In genomic region chr9:35967042-35967441, GRCh38 we compare ENCODE assay signal across 20 cellular contexts. TPM values are rescaled to one million over a fixed set of nuclear protein-coding genes. Genes with fewer than 3 reads are reported as not detected.
"Had no signal": no experiment of that assay in that cellular context is flagged by ENCODE, and none has a peak within 500 bp of the region (broad histone marks: within the 10 kb centered on the region; RNA-seq: fewer than 3 reads in every experiment).

No MANE protein-coding gene starts in this region.

- H3K9me3 Mint-ChIP-seq: natural killer cell treated with Interleukin-12 subunit alpha and Interleukin-12 subunit beta and Interleukin-15 and Interleukin-18, amount 100 ng/mL, for 72 hours had no signal

- H3K4me1 ChIP-seq: pancreas had no signal

- ATAC-seq: esophagus mucosa; heart left ventricle; natural killer cell treated with Interleukin-12 subunit alpha and Interleukin-12 subunit beta and Interleukin-15 and Interleukin-18, amount 100 ng/mL, for 72 hours; pancreas; right cardiac atrium had no signal

- H3K9me3 ChIP-seq: heart left ventricle, pancreas had no signal

- DNase-seq: effector memory CD4-positive, alpha-beta T cell; heart left ventricle; hippocampal formation; mammary epithelial cell; occipital lobe; pancreas; right cardiac atrium; small intestine; stimulated activated CD4-positive, alpha-beta T cell treated with anti-CD3 and anti-CD28 coated beads, Interleukin-12 subunit alpha, Interleukin-12 subunit beta, amount 100 ng/mL, for 4 hours; stimulated activated naive CD4-positive, alpha-beta T cell treated with Interleukin-2 at 50 U/mL for 16 hours had no signal

- H3K27ac ChIP-seq: heart left ventricle, pancreas had no signal

- H3K4me3 Mint-ChIP-seq: natural killer cell treated with Interleukin-12 subunit alpha and Interleukin-12 subunit beta and Interleukin-15 and Interleukin-18, amount 100 ng/mL, for 72 hours; type B pancreatic cell had no signal

- H3K4me3 ChIP-seq: heart left ventricle, pancreas had no signal

- H3K36me3 ChIP-seq: heart left ventricle, pancreas had no signal

- H3K36me3 Mint-ChIP-seq: type B pancreatic cell had no signal

RNA-seq across cellular contexts. Expression of gene OR2S2, which starts 9.1 kb away (rescaled TPM):
- total RNA-seq: esophagus mucosa; frontal cortex; glomerular endothelial cell; heart left ventricle; kidney epithelial cell; liver; mesenteric fat pad; mucosa of gallbladder; natural killer cell treated with Interleukin-12 subunit alpha and Interleukin-12 subunit beta and Interleukin-15 and Interleukin-18, amount 100 ng/mL, for 72 hours; occipital lobe; pancreas; progenitor cell of endocrine pancreas; right cardiac atrium had no signal
- polyA plus RNA-seq: heart left ventricle, liver, mammary epithelial cell, pancreas, right cardiac atrium, small intestine had no signal

RNA-seq across cellular contexts. Expression of gene SPAAR, which starts 57.8 kb away (rescaled TPM):
- total RNA-seq: kidney epithelial cell; natural killer cell treated with Interleukin-12 subunit alpha and Interleukin-12 subunit beta and Interleukin-15 and Interleukin-18, amount 100 ng/mL, for 72 hours; progenitor cell of endocrine pancreas had no signal
